Comparison of ENCODE assay signal across 1 cellular context in genomic region chr10:113345860-113346259, GRCh38.
TF ChIP-seq lines count a peak whose summit lies in the region.

No MANE protein-coding gene starts in this region.

TF ChIP-seq in GM12878, 131 proteins besides CTCF, POLR2A, EP300 and RAD21 (continued from another document):
- TF ChIP-seq ZBTB33 (IDR thresholded peaks at IDR 0.05): no peak
- no peak for TF ChIP-seq BCLAF1 (IDR thresholded peaks at IDR 0.05)
- TF ChIP-seq ZBTB4 (CRISPR knock-in tag; IDR thresholded peaks at IDR 0.05): no peak
- no peak for TF ChIP-seq ZNF622 (IDR thresholded peaks at IDR 0.05)
- no peak for TF ChIP-seq HDAC2 (IDR thresholded peaks at IDR 0.05)
- TF ChIP-seq TCF12 (IDR thresholded peaks at IDR 0.05; ENCODE audit: low read depth, low read length): no peak
- TF ChIP-seq STAT3 (IDR thresholded peaks at IDR 0.05; ENCODE audit: low read depth, low read length): no peak
- TF ChIP-seq MEF2A (IDR thresholded peaks at IDR 0.05; ENCODE audit: insufficient read depth, low read depth, low read length): no peak
- no peak for TF ChIP-seq ZNF207 (IDR thresholded peaks at IDR 0.05; ENCODE audit: borderline replicate concordance)
